Comparison of ENCODE assay signal across 1 cellular context in the genomic region with DNA sequence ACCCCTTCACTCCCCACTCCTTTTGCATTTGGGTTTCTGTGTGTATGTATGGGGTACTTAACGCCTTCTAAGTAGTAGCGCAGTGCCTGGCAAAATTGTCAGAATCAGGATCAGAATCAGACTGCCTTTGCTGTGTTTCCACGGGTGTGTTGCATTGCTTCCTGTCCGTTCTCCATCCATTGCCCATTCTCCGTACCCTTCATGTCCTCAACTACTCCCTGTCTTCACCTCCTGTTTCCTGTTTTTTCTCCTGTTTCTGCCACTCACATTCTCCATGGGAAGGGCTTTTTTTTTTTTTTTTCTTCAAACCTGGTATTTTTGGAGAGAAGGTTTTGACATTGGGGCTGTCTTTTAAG.
TF ChIP-seq lines count a peak whose summit lies in the region.

No MANE protein-coding gene starts in this region.

TF ChIP-seq in GM23338, 12 proteins besides CTCF, POLR2A, EP300 and RAD21 (continued from another document):
- TF ChIP-seq ZNF462 (CRISPR knock-in tag; IDR thresholded peaks at IDR 0.05) (no peak), REST (IDR thresholded peaks at IDR 0.05; ENCODE audit: unreplicated experiment) (no peak), EZH2phosphoT487 (IDR thresholded peaks at IDR 0.05; ENCODE audit: unreplicated experiment) (no peak), ZNF114 (CRISPR knock-in tag; IDR thresholded peaks at IDR 0.05) (no peak), STAT1 (IDR thresholded peaks at IDR 0.05; ENCODE audit: unreplicated experiment) (no peak)
